Comparison of ENCODE assay signal across 11 cellular contexts in the genomic region with DNA sequence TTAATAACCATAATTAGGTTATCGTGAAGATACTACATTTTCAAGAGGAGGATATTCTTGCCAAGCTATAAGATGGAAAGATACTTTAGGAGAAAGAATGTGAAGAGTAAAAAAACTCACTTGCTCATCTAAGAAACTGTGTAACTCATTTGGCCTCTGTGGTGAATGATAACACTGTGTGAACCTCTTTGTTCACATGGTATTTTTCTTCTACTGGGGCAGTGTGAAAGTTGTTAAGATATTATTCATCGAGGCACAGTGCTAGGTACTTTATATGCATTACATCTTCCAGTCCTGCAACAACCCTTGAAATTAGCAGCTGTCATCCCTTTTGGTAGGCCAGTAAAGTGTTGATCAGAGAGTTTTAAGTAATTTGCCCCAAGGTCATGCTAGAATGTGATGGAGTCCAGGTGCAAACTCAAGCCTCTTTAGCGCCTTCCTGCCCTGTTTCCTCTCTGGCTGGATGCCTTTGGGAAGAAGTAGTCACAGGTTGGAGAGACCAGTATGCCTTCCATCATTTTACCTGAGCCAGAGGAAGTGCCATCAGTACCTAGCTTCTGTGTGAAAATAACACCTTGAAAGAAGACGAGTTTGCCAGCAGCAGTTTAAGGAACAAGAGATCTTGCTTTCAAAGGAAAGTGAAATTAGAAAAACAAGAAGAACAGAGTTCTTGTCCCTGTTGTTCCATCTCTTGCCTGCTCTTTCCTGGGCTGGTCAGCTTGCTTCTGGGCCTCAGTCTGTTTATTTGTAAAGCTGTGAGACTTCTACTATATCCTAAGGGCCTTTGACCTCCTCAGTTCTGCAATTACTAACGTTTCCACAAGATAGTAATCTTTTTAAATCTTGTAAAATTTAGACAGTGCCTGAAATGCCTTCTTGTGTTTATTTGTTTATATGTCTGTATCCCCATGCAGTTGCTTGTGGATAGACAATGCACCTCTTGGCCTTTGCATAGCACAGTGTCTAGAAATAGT.
DNase-seq lines count a peak whose midpoint lies in the region; ATAC-seq and TF ChIP-seq lines count a peak whose summit lies in the region.
"Had no signal": no experiment of that assay in that cellular context is flagged by ENCODE, and none has a peak within 500 bp of the region (broad histone marks: within the 10 kb centered on the region; RNA-seq: fewer than 3 reads in every experiment).

No MANE protein-coding gene starts in this region.

- peak; percentile 65 for ATAC-seq in GM21447 (IDR thresholded peaks at IDR 0.05; ENCODE audit: unreplicated experiment)
- peak; percentile 40 for ATAC-seq in left colon
- no peak for ATAC-seq in GM18907 (IDR thresholded peaks at IDR 0.05; ENCODE audit: unreplicated experiment)
- no peak for ATAC-seq in HG02938 (IDR thresholded peaks at IDR 0.05; ENCODE audit: unreplicated experiment)
- no peak for ATAC-seq in HG03460 (IDR thresholded peaks at IDR 0.05; ENCODE audit: unreplicated experiment)

- no peak for TF ChIP-seq CTCF in VCaP (conservative IDR thresholded peaks at IDR 0.05)

- intact Hi-C loops in left colon (cut with DNase I, micrococcal nuclease) = no loop called here

- DNase-seq in Caki2 (ENCODE audit: low read depth) (peak; percentile 44), left colon (no peak), OCI-M2 (lab: John Stamatoyannopoulos, UW; ENCODE audit: unreplicated experiment) (no peak)
- DNase-seq: occipital lobe, Right ventricle myocardium superior, testis had no signal

- in situ Hi-C loops in Caki2 (cut with HindIII; ENCODE audit: low pct_unique_long_range_greater_than_20kb, low sequenced_read_pairs) = no loop called here

- peak overlapping the region; percentile 16; the same call in 1 of the 2 replicates for H3K27ac ChIP-seq in VCaP

Comparison
In these comparisons a context has a peak if more than half of its experiments do, and no peak if none do; other contexts are left out.
1. ATAC-seq: peak in GM21447 (single experiment) and left colon (single experiment); none in GM18907 (single experiment), HG02938 (single experiment) and HG03460 (single experiment).